9 cellular contexts compared by ENCODE assay signal in genomic region chr6:47733879-47734558, GRCh38. TPM values are rescaled to one million over a fixed set of nuclear protein-coding genes. Genes with fewer than 3 reads are reported as not detected.
DNase-seq lines count a peak whose midpoint lies in the region; ATAC-seq, FAIRE-seq and TF ChIP-seq lines count a peak whose summit lies in the region.
"Had no signal": no experiment of that assay in that cellular context is flagged by ENCODE, and none has a peak within 500 bp of the region (broad histone marks: within the 10 kb centered on the region; RNA-seq: fewer than 3 reads in every experiment).

No MANE protein-coding gene starts in this region.

- intact Hi-C loops in dorsolateral prefrontal cortex (cut with DNase I): no loop called here

- no peaks in the 10 kb centered on the region for H3K4me1 ChIP-seq in smooth muscle cell (ENCODE audit: low read depth)

- H3K36me3 ChIP-seq in smooth muscle cell (ENCODE audit: low read depth): no peaks in the 10 kb centered on the region
- H3K36me3 ChIP-seq: neutrophil had no signal

- 30% methylated on average over 2 of the region's 2 CpGs for WGBS in smooth muscle cell (ENCODE audit: low lambda C conversion rate)

- no peaks in the 10 kb centered on the region for H3K79me2 ChIP-seq in smooth muscle cell (ENCODE audit: low read depth)

- TF ChIP-seq POLR2A in GM12891 (IDR thresholded peaks at IDR 0.05; ENCODE audit: low read depth, low read length): no peak

- no peak overlapping the region for H2AFZ ChIP-seq in smooth muscle cell (ENCODE audit: low read depth)

- no peaks in the 10 kb centered on the region for H3F3A ChIP-seq in smooth muscle cell (ENCODE audit: low read depth)

- H3K27ac ChIP-seq in dorsolateral prefrontal cortex (no peak overlapping the region), smooth muscle cell (ENCODE audit: low read depth) (no peak overlapping the region)
- H3K27ac ChIP-seq: neutrophil had no signal

- H3K4me3 ChIP-seq in dorsolateral prefrontal cortex: no peak overlapping the region
- H3K4me3 ChIP-seq in smooth muscle cell: no peak overlapping the region

- peak; percentile 66 for ATAC-seq in GM21723 (IDR thresholded peaks at IDR 0.05; ENCODE audit: unreplicated experiment)

- H3K4me2 ChIP-seq in smooth muscle cell: no peak overlapping the region

- no peak overlapping the region for H3K9ac ChIP-seq in smooth muscle cell (ENCODE audit: low read depth)

- no peaks in the 10 kb centered on the region for H4K20me1 ChIP-seq in smooth muscle cell (ENCODE audit: low read depth)

- DNase-seq in GM12891 (ENCODE audit: insufficient read length, low spot score): no peak
- DNase-seq in NAMALWA (ENCODE audit: low spot score): peak; percentile 64
- DNase-seq in dorsolateral prefrontal cortex: no peak
- no peak for DNase-seq in smooth muscle cell (lab: John Stamatoyannopoulos, UW; ENCODE audit: unreplicated experiment)
- no peak for DNase-seq in SHP77 treated with DMSO at 0.1 percent for 48 hours (lab: John Stamatoyannopoulos, UW)
- no peak for DNase-seq in SIG-M5 (lab: John Stamatoyannopoulos, UW)
- no peak for DNase-seq in activated CD4-positive, alpha-beta T cell treated with anti-CD3 and anti-CD28 coated beads, Interleukin-2, amount 50 U/mL, for 4 hours

- H3K27me3 ChIP-seq in dorsolateral prefrontal cortex: peaks cover 0 to 5% (median 0%) of the 10 kb centered on the region in 45 donors
- no peaks in the 10 kb centered on the region for H3K27me3 ChIP-seq in smooth muscle cell (ENCODE audit: low read depth)
- H3K27me3 ChIP-seq: neutrophil had no signal

- FAIRE-seq in GM12891 (lab: Jason Lieb, UNC): peak; percentile 85

- H3K9me3 ChIP-seq in smooth muscle cell (replicated peaks; ENCODE audit: low read depth): no peaks in the 10 kb centered on the region
- H3K9me3 ChIP-seq: neutrophil had no signal

- TF ChIP-seq CTCF in dorsolateral prefrontal cortex (IDR thresholded peaks at IDR 0.05 in 54 of 56, conservative IDR thresholded peaks at IDR 0.05 in 2 of 56; ENCODE audit: low read depth in 1 of 56, partially characterized antibody in 56 of 56) (peak in 40 of 56 donors; percentile 7 to 62 (median 29)), smooth muscle cell (IDR thresholded peaks at IDR 0.05; ENCODE audit: borderline replicate concordance, insufficient read depth, poor library complexity, severe bottlenecking) (peak; percentile 41)

TF ChIP-seq in GM12891, 5 proteins besides CTCF, POLR2A, EP300 and RAD21:
- TF ChIP-seq POU2F2 (IDR thresholded peaks at IDR 0.05; ENCODE audit: low read depth, low read length): no peak
- TF ChIP-seq PAX5 (IDR thresholded peaks at IDR 0.05; ENCODE audit: insufficient read depth, low read length, severe bottlenecking): no peak
- TF ChIP-seq POLR2AphosphoS5 (IDR thresholded peaks at IDR 0.05; ENCODE audit: low read depth, low read length): no peak
- TF ChIP-seq TAF1 (IDR thresholded peaks at IDR 0.05; ENCODE audit: low read depth, low read length): no peak
- TF ChIP-seq SPI1 (IDR thresholded peaks at IDR 0.05; ENCODE audit: low read depth, low read length): no peak

RNA-seq across cellular contexts. Expression of gene ADGRF4, which starts 35.6 kb away (rescaled TPM):
- polyA plus RNA-seq in GM12891 (2012; ENCODE audit: low read depth, missing spikeins): 0.13 TPM
- total RNA-seq in dorsolateral prefrontal cortex (under 1 TPM in 50 of 120 experiments, not detected in 70; 0.11 to 0.70 (median 0.20) TPM), smooth muscle cell (9.2 and 10.6 TPM in 2 replicates)
- 1.5 and 9.1 TPM in 2 replicates for polyA plus RNA-seq in smooth muscle cell

RNA-seq across cellular contexts. Expression of gene OPN5, which starts 47.8 kb away (rescaled TPM):
- not detected for polyA plus RNA-seq in GM12891 (2012; ENCODE audit: low read depth, missing spikeins)
- total RNA-seq in dorsolateral prefrontal cortex: 1 to 10 TPM in 3 of 120 experiments, under 1 TPM in 29, not detected in 88; 0.15 to 1.5 (median 0.31) TPM
- total RNA-seq in smooth muscle cell: not detected in 2 replicates
- polyA plus RNA-seq in smooth muscle cell: not detected in 2 replicates
